1 cellular context compared by ENCODE assay signal in the genomic region with DNA sequence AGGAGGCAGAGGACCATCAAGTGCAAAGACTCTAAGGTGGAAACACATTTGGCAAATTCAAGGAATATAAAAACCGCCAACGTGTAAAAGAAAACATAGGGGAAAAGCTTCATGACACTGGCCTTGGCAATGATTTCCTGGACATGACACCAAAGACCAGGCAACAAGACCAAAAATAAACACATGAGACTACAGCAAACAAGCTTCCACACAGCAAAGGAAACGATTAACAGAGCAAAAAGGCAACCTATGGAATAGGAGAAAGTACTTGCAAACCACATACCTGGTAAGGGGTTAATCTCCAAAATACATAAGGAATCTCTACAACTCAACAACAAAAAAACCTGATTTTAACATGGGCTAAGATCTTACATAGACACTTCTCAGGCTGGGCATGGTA.
TF ChIP-seq lines count a peak whose summit lies in the region.

No MANE protein-coding gene starts in this region.

TF ChIP-seq in endothelial cell of umbilical vein, 7 proteins besides CTCF, POLR2A, EP300 and RAD21:
- no peak for TF ChIP-seq GATA2 (IDR thresholded peaks at IDR 0.05; ENCODE audit: insufficient read depth, insufficient read length, low read depth, low read length)
- TF ChIP-seq JUN (IDR thresholded peaks at IDR 0.05; ENCODE audit: borderline replicate concordance, insufficient read depth, insufficient read length, low read depth) = no peak
- no peak for TF ChIP-seq EZH2 (IDR thresholded peaks at IDR 0.05; ENCODE audit: borderline replicate concordance, low read depth, low read length, severe bottlenecking)
- no peak for TF ChIP-seq FOS (IDR thresholded peaks at IDR 0.05; ENCODE audit: borderline replicate concordance, insufficient read depth, low read length)
- TF ChIP-seq POLR2AphosphoS5 (IDR thresholded peaks at IDR 0.05; ENCODE audit: insufficient read depth, low read depth, low read length) = no peak
- TF ChIP-seq MYC (IDR thresholded peaks at IDR 0.05; ENCODE audit: low read depth, low read length) = no peak
- TF ChIP-seq, protein P1, sequence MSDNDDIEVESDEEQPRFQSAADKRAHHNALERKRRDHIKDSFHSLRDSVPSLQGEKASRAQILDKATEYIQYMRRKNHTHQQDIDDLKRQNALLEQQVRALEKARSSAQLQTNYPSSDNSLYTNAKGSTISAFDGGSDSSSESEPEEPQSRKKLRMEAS (IDR thresholded peaks at IDR 0.05; ENCODE audit: insufficient read depth, insufficient read length) = no peak
